In genomic region chr2:174785481-174785880, GRCh38 we compare ENCODE assay signal across 2 cellular contexts.
TF ChIP-seq lines count a peak whose summit lies in the region.

No MANE protein-coding gene starts in this region.

TF ChIP-seq in K562, 482 proteins besides CTCF, POLR2A, EP300 and RAD21:
- TF ChIP-seq RBM25 (IDR thresholded peaks at IDR 0.05; ENCODE audit: low read depth, low read length, severe bottlenecking): no peak
- TF ChIP-seq ZNF384 (IDR thresholded peaks at IDR 0.05; ENCODE audit: low read depth, low read length): no peak
- TF ChIP-seq SMARCC2 (IDR thresholded peaks at IDR 0.05; ENCODE audit: low read depth): no peak
- no peak for TF ChIP-seq ZBTB7A (IDR thresholded peaks at IDR 0.05; ENCODE audit: borderline replicate concordance, control insufficient read depth, low read depth, low read length)
- TF ChIP-seq FOXJ3 (CRISPR knock-in tag; IDR thresholded peaks at IDR 0.05): no peak
- TF ChIP-seq PCBP2 (IDR thresholded peaks at IDR 0.05; ENCODE audit: low read depth, low read length, poor library complexity, severe bottlenecking): no peak
- no peak for TF ChIP-seq SETDB1 (IDR thresholded peaks at IDR 0.05; ENCODE audit: low read length)
- TF ChIP-seq ZNF644 (tag; IDR thresholded peaks at IDR 0.05; ENCODE audit: low read depth): no peak
- TF ChIP-seq CHCHD3 (CRISPR knock-in tag; IDR thresholded peaks at IDR 0.05): no peak
- TF ChIP-seq ZNF507 (tag; conservative IDR thresholded peaks at IDR 0.05): no peak

TF ChIP-seq in HEK293T, 16 proteins besides CTCF, POLR2A, EP300 and RAD21:
- TF ChIP-seq LEF1 (IDR thresholded peaks at IDR 0.05; ENCODE audit: borderline replicate concordance) (no peak), NFRKB (IDR thresholded peaks at IDR 0.05) (no peak), PKNOX1 (IDR thresholded peaks at IDR 0.05) (no peak), HDGF (IDR thresholded peaks at IDR 0.05; ENCODE audit: borderline replicate concordance) (no peak), ELF4 (IDR thresholded peaks at IDR 0.05) (no peak), L3MBTL2 (conservative IDR thresholded peaks at IDR 0.05) (no peak), BHLHE40 (IDR thresholded peaks at IDR 0.05; ENCODE audit: borderline replicate concordance) (no peak), CTBP1 (IDR thresholded peaks at IDR 0.05; ENCODE audit: borderline replicate concordance) (no peak), ZNF384 (IDR thresholded peaks at IDR 0.05) (no peak)
